Comparison of ENCODE assay signal across 8 cellular contexts in genomic region chr15:59373215-59373614, GRCh38. TPM values are rescaled to one million over a fixed set of nuclear protein-coding genes. Genes with fewer than 3 reads are reported as not detected.
DNase-seq lines count a peak whose midpoint lies in the region; ATAC-seq and TF ChIP-seq lines count a peak whose summit lies in the region.

No MANE protein-coding gene starts in this region.

- CTCF ChIA-PET in T-cell (lab: Charles Lee): interaction anchor here in 1 of 2 donors (0.7 kb wide), 1 partner anchor 11 kb away, joined by 3 read pairs; no protein-coding TSS in a partner anchor

- peaks cover 51 to 54% of the 10 kb centered on the region in 2 donors for H3K27me3 Mint-ChIP-seq in T-cell

- no peaks in the 10 kb centered on the region for H3K36me3 Mint-ChIP-seq in T-cell

- H3K4me1 Mint-ChIP-seq in T-cell: peaks cover 15 to 23% (median 22%) of the 10 kb centered on the region in 3 donors

- no peaks in the 10 kb centered on the region for H3K9me3 Mint-ChIP-seq in T-cell

- ATAC-seq in T-cell (replicated peaks in 1 of 4): no peak

- POLR2A ChIA-PET in T-cell (lab: Charles Lee): no interaction called here

- H3K4me3 ChIP-seq in GM06990 (replicated peaks; ENCODE audit: low read depth, low read length) (peak overlapping the region; percentile 66), foreskin fibroblast (ENCODE audit: low read depth in 1 of 2, low read length in 2 of 2) (peak overlapping the region; percentile 84 to 91), retinal pigment epithelial cell (ENCODE audit: low read length) (peak overlapping the region; percentile 89)

- peak overlapping the region; percentile 82 to 86 (median 83) for H3K4me3 Mint-ChIP-seq in T-cell

- H3K36me3 ChIP-seq in GM06990 (ENCODE audit: control insufficient read depth, insufficient read depth, low read length): no peaks in the 10 kb centered on the region

- no peak overlapping the region for H3K27ac Mint-ChIP-seq in T-cell

- TF ChIP-seq CTCF in GM06990 (IDR thresholded peaks at IDR 0.05; ENCODE audit: insufficient read depth, low read length, poor library complexity, severe bottlenecking): no peak
- no peak for TF ChIP-seq CTCF in foreskin fibroblast (IDR thresholded peaks at IDR 0.05; ENCODE audit: low read depth, low read length)
- TF ChIP-seq CTCF in retinal pigment epithelial cell (conservative IDR thresholded peaks at IDR 0.05; ENCODE audit: low read depth, low read length): no peak

- no peaks in the 10 kb centered on the region for H3K27me3 ChIP-seq in GM06990 (replicated peaks; ENCODE audit: control insufficient read depth, insufficient read depth, low read length)

- DNase-seq in GM06990 (ENCODE audit: extremely low read depth, insufficient read length) (no peak), T-cell (no peak), foreskin fibroblast (no peak), retinal pigment epithelial cell (ENCODE audit: low read depth) (no peak), KG1 (lab: John Stamatoyannopoulos, UW) (no peak), COLO668 (lab: John Stamatoyannopoulos, UW; ENCODE audit: unreplicated experiment) (no peak), NCI-H2029 (lab: John Stamatoyannopoulos, UW) (no peak), D341Med (ENCODE audit: low spot score) (no peak)

RNA-seq across cellular contexts. Expression of gene MYO1E, which starts 0.5 kb away (rescaled TPM):
- total RNA-seq in T-cell: 10 to 100 TPM in 1 of 5 donors, 1 to 10 TPM in 4; 1.3 to 11.7 (median 4.3) TPM
